19 cellular contexts compared by ENCODE assay signal in genomic region chr7:68873616-68874015, GRCh38.
A peak's percentile ranks its signal among the peaks of the same experiment; 100 is the strongest.
DNase-seq lines count a peak whose midpoint lies in the region; ATAC-seq, FAIRE-seq and TF ChIP-seq lines count a peak whose summit lies in the region.
"Had no signal": no experiment of that assay in that cellular context is flagged by ENCODE, and none has a peak within 500 bp of the region (broad histone marks: within the 10 kb centered on the region; RNA-seq: fewer than 3 reads in every experiment).

No MANE protein-coding gene starts in this region.

- TF ChIP-seq CTCF in liver (IDR thresholded peaks at IDR 0.05; ENCODE audit: low read depth, low read length, missing input control) (no peak), HepG2 (CRISPR knock-in tag; IDR thresholded peaks at IDR 0.05) (no peak), right lobe of liver (IDR thresholded peaks at IDR 0.05) (no peak), transverse colon (IDR thresholded peaks at IDR 0.05) (no peak)

- H3K9me3 ChIP-seq in liver (ENCODE audit: control insufficient read depth in 4 of 4, low read length in 3 of 4), result no peaks in the 10 kb centered on the region
- peaks cover 35% of the 10 kb centered on the region for H3K9me3 ChIP-seq in HepG2 (ENCODE audit: low read length)
- H3K9me3 ChIP-seq in right lobe of liver, result no peaks in the 10 kb centered on the region
- no peaks in the 10 kb centered on the region for H3K9me3 ChIP-seq in transverse colon
- H3K9me3 ChIP-seq: A549, Caco-2 had no signal

- no peak for FAIRE-seq in HepG2 (lab: Jason Lieb, UNC)
- FAIRE-seq: A549, G401.6, GM12891, GM19239 had no signal

- intact Hi-C loops in HepG2 (cut with micrococcal nuclease; ENCODE audit: unreplicated experiment), result no loop called here
- intact Hi-C loops in right lobe of liver (cut with DNase I), result no loop called here
- intact Hi-C loops in sciatic nerve (cut with DNase I), result no loop called here
- intact Hi-C loops in transverse colon (cut with DNase I; ENCODE audit: low total_unique reads), result no loop called here

- no peaks in the 10 kb centered on the region for H3K27me3 ChIP-seq in liver (ENCODE audit: control insufficient read depth in 4 of 4, insufficient read depth in 4 of 4, low read length in 3 of 4)
- no peaks in the 10 kb centered on the region; a peak in 1 of 5 replicates for H3K27me3 ChIP-seq in HepG2 (ENCODE audit: control insufficient read depth in 1 of 2, insufficient read depth in 2 of 2, low read length in 2 of 2)
- no peaks in the 10 kb centered on the region for H3K27me3 ChIP-seq in right lobe of liver
- H3K27me3 ChIP-seq in transverse colon, result no peaks in the 10 kb centered on the region
- H3K27me3 ChIP-seq: BLaER1 treated with 17β-estradiol and CSF1 and Interleukin-3, amounts not matched to agents 10 nM and 100 nM had no signal

- H3K4me2 ChIP-seq in HepG2 (ENCODE audit: low read depth, low read length), result no peak overlapping the region
- H3K4me2 ChIP-seq: A549; BLaER1 treated with 17β-estradiol and CSF1 and Interleukin-3, amounts not matched to agents 10 nM and 100 nM had no signal

- BruUV-seq in HepG2 (replicated peaks; lab: Mats Ljungman, UMichigan), result no TSS peak

- no peak overlapping the region for H2AFZ ChIP-seq in HepG2 (ENCODE audit: low read length)

- no peak for TF ChIP-seq POLR2A in HepG2 (IDR thresholded peaks at IDR 0.05; ENCODE audit: insufficient read depth in 1 of 2, low read depth in 2 of 2, low read length in 2 of 2)
- TF ChIP-seq POLR2A in right lobe of liver (IDR thresholded peaks at IDR 0.05), result no peak
- TF ChIP-seq POLR2A in transverse colon (IDR thresholded peaks at IDR 0.05), result no peak

- CTCF ChIA-PET in HepG2 (lab: Yijun Ruan, JAX; ENCODE audit: low intra/inter-chr PET ratio, low total read pairs), result no interaction called here

- no peak overlapping the region for H3K9ac ChIP-seq in liver (ENCODE audit: low read depth in 1 of 2, low read length in 2 of 2)
- H3K9ac ChIP-seq in HepG2 (ENCODE audit: insufficient read depth, low read depth, low read length), result no peak overlapping the region
- H3K9ac ChIP-seq: BLaER1 treated with 17β-estradiol and CSF1 and Interleukin-3, amounts not matched to agents 10 nM and 100 nM had no signal

- H3K36me3 ChIP-seq in liver (ENCODE audit: control insufficient read depth in 4 of 4, insufficient read depth in 3 of 4, low read depth in 1 of 4, low read length in 3 of 4) (no peaks in the 10 kb centered on the region), HepG2 (replicated peaks in 1 of 2; ENCODE audit: control insufficient read depth in 1 of 2, insufficient read depth in 2 of 2, low read length in 2 of 2) (no peaks in the 10 kb centered on the region), right lobe of liver (no peaks in the 10 kb centered on the region), transverse colon (no peaks in the 10 kb centered on the region)
- H3K36me3 ChIP-seq: BLaER1 treated with 17β-estradiol and CSF1 and Interleukin-3, amounts not matched to agents 10 nM and 100 nM had no signal

- no peak for TF ChIP-seq EP300 in HepG2 (IDR thresholded peaks at IDR 0.05; ENCODE audit: low read depth in 2 of 2, low read length in 2 of 2)
- TF ChIP-seq EP300 in HepG2 (CRISPR knock-in tag; IDR thresholded peaks at IDR 0.05; ENCODE audit: borderline replicate concordance), result no peak
- TF ChIP-seq EP300 in transverse colon (IDR thresholded peaks at IDR 0.05; ENCODE audit: low read depth), result no peak

- 41% methylated on average over 5 of the region's 5 CpGs for WGBS in liver
- 7% methylated on average over 5 of the region's 5 CpGs for WGBS in HepG2 (ENCODE audit: low lambda C conversion rate)
- WGBS in right lobe of liver (ENCODE audit: insufficient coverage, low coverage, low lambda C conversion rate, missing lambda C conversion rate), result 33% methylated on average over 5 of the region's 5 CpGs
- WGBS in transverse colon (ENCODE audit: low coverage in 1 of 2), 2 donors, result 38 to 69% methylated on average over 3 to 5 of the region's 5 CpGs

- H4K20me1 ChIP-seq in HepG2 (ENCODE audit: insufficient read depth, low read length), result no peaks in the 10 kb centered on the region
- H4K20me1 ChIP-seq: BLaER1 treated with 17β-estradiol and CSF1 and Interleukin-3, amounts not matched to agents 10 nM and 100 nM had no signal

- POLR2A ChIA-PET in HepG2 (lab: Yijun Ruan, JAX), result no interaction called here

- TF ChIP-seq RAD21 in liver (IDR thresholded peaks at IDR 0.05) (no peak), HepG2 (CRISPR knock-in tag; IDR thresholded peaks at IDR 0.05) (no peak)

- in situ Hi-C loops in HepG2 (cut with HindIII; ENCODE audit: extremely low pct_ligation_motif_present, low pct_unique_long_range_greater_than_20kb) (no loop called here), transverse colon (cut with MboI; ENCODE audit: low pct_ligation_motif_present in 1 of 4, low pct_unique_long_range_greater_than_20kb in 1 of 4, low sequenced_read_pairs in 3 of 4) (no loop called here)

- H3K27ac ChIP-seq in liver (ENCODE audit: low read depth in 1 of 2, low read length in 2 of 2) (peak overlapping the region; percentile 66 to 69), HepG2 (ENCODE audit: extremely low read length, insufficient read depth, low read length) (no peak overlapping the region), right lobe of liver (no peak overlapping the region), transverse colon (no peak overlapping the region)
- H3K27ac ChIP-seq: 22Rv1; A549; BLaER1 treated with 17β-estradiol and CSF1 and Interleukin-3, amounts not matched to agents 10 nM and 100 nM; C4-2B had no signal

- no peak for ATAC-seq in HepG2
- ATAC-seq in right lobe of liver, result peak; percentile 82 to 89 (median 86)
- ATAC-seq in sciatic nerve, result no peak
- ATAC-seq: A549; CD8-positive, alpha-beta T cell had no signal

- no peaks in the 10 kb centered on the region for H3K79me2 ChIP-seq in HepG2 (ENCODE audit: insufficient read depth, low read length)

- H3K4me1 ChIP-seq in liver (ENCODE audit: control insufficient read depth in 4 of 4, insufficient read depth in 4 of 4, low read length in 3 of 4) (peaks cover 0 to 17% (median 8%) of the 10 kb centered on the region in 4 donors), HepG2 (ENCODE audit: insufficient read depth, low read length) (no peaks in the 10 kb centered on the region), right lobe of liver (peaks cover 0 to 12% (median 0%) of the 10 kb centered on the region in 4 donors), transverse colon (no peaks in the 10 kb centered on the region)
- H3K4me1 ChIP-seq: BLaER1 treated with 17β-estradiol and CSF1 and Interleukin-3, amounts not matched to agents 10 nM and 100 nM; Caco-2 had no signal

- DNase-seq in HepG2 (ENCODE audit: low spot score) (no peak), right lobe of liver (peak in 2 of 3 donors; percentile 20 to 47), sciatic nerve (ENCODE audit: low spot score) (no peak), transverse colon (no peak)
- DNase-seq: AML-193; Caco-2; Calu3; CD4-positive, alpha-beta T cell; CD8-positive, alpha-beta T cell; DMS79 treated with DMSO at 0.1 percent for 48 hours; GF-D8 had no signal

- H3K4me3 ChIP-seq in liver (ENCODE audit: low read depth in 1 of 3, low read length in 3 of 3) (no peak overlapping the region), HepG2 (replicated peaks in 1 of 3; ENCODE audit: insufficient read depth in 1 of 3, low read depth in 2 of 3, low read length in 3 of 3) (no peak overlapping the region), right lobe of liver (no peak overlapping the region), transverse colon (no peak overlapping the region)
- H3K4me3 ChIP-seq: A549; BLaER1 treated with 17β-estradiol and CSF1 and Interleukin-3, amounts not matched to agents 10 nM and 100 nM had no signal

TF ChIP-seq in liver, 16 proteins besides CTCF, POLR2A, EP300 and RAD21:
- TF ChIP-seq HNF4A (conservative IDR thresholded peaks at IDR 0.05), result peak; percentile 37 to 84
- TF ChIP-seq JUND (IDR thresholded peaks at IDR 0.05), result no peak
- TF ChIP-seq RXRA (IDR thresholded peaks at IDR 0.05), result peak in 1 of 2 donors; percentile 38
- no peak for TF ChIP-seq ATF3 (IDR thresholded peaks at IDR 0.05)

TF ChIP-seq in HepG2, 621 proteins besides CTCF, POLR2A, EP300 and RAD21 (continues in another document):
- TF ChIP-seq ZFP62 (CRISPR knock-in tag; IDR thresholded peaks at IDR 0.05), result no peak
- no peak for TF ChIP-seq ADNP (CRISPR knock-in tag; IDR thresholded peaks at IDR 0.05)
- TF ChIP-seq CEBPB (IDR thresholded peaks at IDR 0.05; ENCODE audit: borderline replicate concordance, low read depth, low read length), result no peak
- no peak for TF ChIP-seq NCOR1 (IDR thresholded peaks at IDR 0.05; ENCODE audit: borderline replicate concordance, low read length)
- TF ChIP-seq NFIB (CRISPR knock-in tag; IDR thresholded peaks at IDR 0.05; ENCODE audit: borderline replicate concordance), result no peak
- TF ChIP-seq TRIM22 (IDR thresholded peaks at IDR 0.05), result no peak
- no peak for TF ChIP-seq FOXP4 (CRISPR knock-in tag; IDR thresholded peaks at IDR 0.05)

Comparison
In these comparisons a context has a peak if more than half of its experiments do, and no peak if none do; other contexts are left out.
1. H3K27ac ChIP-seq: peak in liver (2 of 2); none in HepG2 (single experiment), right lobe of liver (0 of 3) and transverse colon (0 of 4).
2. ATAC-seq: peak in right lobe of liver (4 of 4); none in HepG2 (single experiment) and sciatic nerve (single experiment).
3. DNase-seq: peak in right lobe of liver (2 of 3); none in HepG2 (single experiment), sciatic nerve (single experiment) and transverse colon (single experiment).